In the genomic region with DNA sequence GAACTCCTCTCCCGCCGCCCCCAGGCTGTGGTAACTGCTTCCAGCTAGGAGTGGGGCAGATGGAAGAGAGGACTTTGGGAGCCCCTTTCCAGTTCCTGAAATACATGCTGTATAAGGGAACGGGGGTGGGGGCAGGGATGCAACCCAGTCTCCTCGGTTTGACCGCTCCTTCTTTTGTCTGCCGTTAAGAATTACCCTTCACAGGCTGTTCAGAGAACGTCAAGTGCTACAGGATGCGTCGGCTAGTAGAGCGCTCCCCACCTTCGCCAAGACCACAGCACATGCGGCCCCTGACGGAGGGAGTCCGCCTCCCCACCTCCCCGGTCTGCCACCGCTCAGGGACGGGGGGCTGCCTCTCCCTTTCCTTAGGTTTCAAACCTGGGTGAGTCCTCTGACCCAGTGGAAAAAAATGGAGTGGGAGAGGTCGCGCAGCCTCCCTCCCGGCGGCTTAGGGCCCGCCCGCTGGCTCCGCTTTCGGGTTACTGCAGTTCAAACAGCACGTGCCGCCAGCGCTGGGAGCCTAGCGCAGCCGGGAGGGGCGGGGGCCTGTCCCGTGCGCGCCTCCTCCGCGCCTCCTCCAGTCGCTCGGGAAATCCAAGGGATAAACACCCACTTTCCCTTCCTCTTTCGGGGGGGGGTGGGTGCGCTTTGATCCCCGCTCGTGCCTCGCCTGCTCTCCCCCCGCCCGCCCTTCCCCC, we compare ENCODE assay signal across 10 cellular contexts. TPM values are rescaled to one million over a fixed set of nuclear protein-coding genes. Genes with fewer than 3 reads are reported as not detected.
DNase-seq lines count a peak whose midpoint lies in the region; ATAC-seq and TF ChIP-seq lines count a peak whose summit lies in the region.
"Had no signal": no experiment of that assay in that cellular context is flagged by ENCODE, and none has a peak within 500 bp of the region (broad histone marks: within the 10 kb centered on the region; RNA-seq: fewer than 3 reads in every experiment).

No MANE protein-coding gene starts in this region.

- no peak for TF ChIP-seq CTCF in natural killer cell (IDR thresholded peaks at IDR 0.05)
- TF ChIP-seq CTCF in fibroblast of villous mesenchyme (IDR thresholded peaks at IDR 0.05; ENCODE audit: insufficient read depth, low read depth, low read length): no peak
- no peak for TF ChIP-seq CTCF in neural cell (IDR thresholded peaks at IDR 0.05; ENCODE audit: poor library complexity, severe bottlenecking)

- H3K4me2 ChIP-seq in neural cell (ENCODE audit: low read length): no peak overlapping the region

- no peaks in the 10 kb centered on the region for H3K79me2 ChIP-seq in neural cell (replicated peaks; ENCODE audit: insufficient read depth, low read length)

- H3K9ac ChIP-seq in neural cell (ENCODE audit: low read length): peak overlapping the region; percentile 20

- TF ChIP-seq RAD21 in neural cell (conservative IDR thresholded peaks at IDR 0.05): no peak

- no peak overlapping the region for H3K27ac Mint-ChIP-seq in natural killer cell treated with Interleukin-12 subunit alpha and Interleukin-12 subunit beta and Interleukin-15 and Interleukin-18, amount 100 ng/mL, for 72 hours
- H3K27ac Mint-ChIP-seq in natural killer cell: no peak overlapping the region
- H3K27ac Mint-ChIP-seq: activated B cell treated with CpG ODN at 0.5 μM for 24 hours; CD4-positive, CD25-positive, alpha-beta regulatory T cell had no signal

- H3K9me2 ChIP-seq in neural cell (ENCODE audit: insufficient read depth, low read length): no peaks in the 10 kb centered on the region

- TF ChIP-seq EP300 in neural cell (conservative IDR thresholded peaks at IDR 0.05; ENCODE audit: poor library complexity, severe bottlenecking): no peak

- H3K36me3 Mint-ChIP-seq in natural killer cell treated with Interleukin-12 subunit alpha and Interleukin-12 subunit beta and Interleukin-15 and Interleukin-18, amount 100 ng/mL, for 72 hours: peaks cover 6% of the 10 kb centered on the region
- no peaks in the 10 kb centered on the region for H3K36me3 Mint-ChIP-seq in natural killer cell
- H3K36me3 Mint-ChIP-seq: CD4-positive, CD25-positive, alpha-beta regulatory T cell had no signal

- no peak for ATAC-seq in natural killer cell treated with Interleukin-12 subunit alpha and Interleukin-12 subunit beta and Interleukin-15 and Interleukin-18, amount 100 ng/mL, for 72 hours
- no peak for ATAC-seq in natural killer cell
- no peak for ATAC-seq in HG03039 (IDR thresholded peaks at IDR 0.05; ENCODE audit: unreplicated experiment)
- ATAC-seq in GM21367 (IDR thresholded peaks at IDR 0.05; ENCODE audit: unreplicated experiment): no peak
- no peak for ATAC-seq in HG03135 (IDR thresholded peaks at IDR 0.05; ENCODE audit: unreplicated experiment)

- no peaks in the 10 kb centered on the region for H3K9me3 Mint-ChIP-seq in natural killer cell treated with Interleukin-12 subunit alpha and Interleukin-12 subunit beta and Interleukin-15 and Interleukin-18, amount 100 ng/mL, for 72 hours
- no peaks in the 10 kb centered on the region for H3K9me3 Mint-ChIP-seq in natural killer cell

- no peaks in the 10 kb centered on the region for H3F3A ChIP-seq in neural cell (ENCODE audit: insufficient read depth, low read length, poor library complexity, severe bottlenecking)

- no peaks in the 10 kb centered on the region for H4K20me1 ChIP-seq in neural cell (ENCODE audit: insufficient read depth)

- peaks cover 13% of the 10 kb centered on the region in 2 donors for H3K4me1 Mint-ChIP-seq in natural killer cell treated with Interleukin-12 subunit alpha and Interleukin-12 subunit beta and Interleukin-15 and Interleukin-18, amount 100 ng/mL, for 72 hours (ENCODE audit: low read depth in 2 of 2)
- H3K4me1 Mint-ChIP-seq in natural killer cell: peaks cover 14 to 20% of the 10 kb centered on the region in 2 donors

- peak; percentile 51 for DNase-seq in natural killer cell treated with Interleukin-12 subunit alpha and Interleukin-12 subunit beta and Interleukin-15 and Interleukin-18, amount 100 ng/mL, for 72 hours (ENCODE audit: low spot score)
- DNase-seq in natural killer cell: no peak
- peak; percentile 44 for DNase-seq in fibroblast of villous mesenchyme (ENCODE audit: low read depth)
- no peak for DNase-seq in NCI-H2029 treated with DMSO at 0.1 percent for 48 hours (lab: John Stamatoyannopoulos, UW)
- DNase-seq: activated B cell treated with CpG ODN at 0.5 μM for 24 hours; CD4-positive, CD25-positive, alpha-beta regulatory T cell had no signal

- H3K27me3 Mint-ChIP-seq in natural killer cell treated with Interleukin-12 subunit alpha and Interleukin-12 subunit beta and Interleukin-15 and Interleukin-18, amount 100 ng/mL, for 72 hours: peaks cover 21 to 30% of the 10 kb centered on the region in 2 donors
- H3K27me3 Mint-ChIP-seq in natural killer cell (ENCODE audit: low read depth in 2 of 2): peaks cover 24 to 32% of the 10 kb centered on the region in 2 donors

- H3K4me3 ChIP-seq in fibroblast of villous mesenchyme (ENCODE audit: low read depth, low read length) (no peak overlapping the region), neural cell (ENCODE audit: low read length) (peak overlapping the region; percentile 62)

- peaks cover 70% of the 10 kb centered on the region for H3K27me3 ChIP-seq in neural cell (ENCODE audit: insufficient read depth, low read depth, low read length)

- H3K9me3 ChIP-seq in neural cell (ENCODE audit: low read length): no peaks in the 10 kb centered on the region

- no peak overlapping the region for H2AFZ ChIP-seq in neural cell (ENCODE audit: low read depth, low read length)

- intact Hi-C loops in natural killer cell (cut with micrococcal nuclease): no loop called here

- H3K36me3 ChIP-seq in neural cell (ENCODE audit: insufficient read depth, low read length): no peaks in the 10 kb centered on the region

- H3K27ac ChIP-seq in neural cell (ENCODE audit: low read length): no peak overlapping the region

- H3K4me3 Mint-ChIP-seq in natural killer cell treated with Interleukin-12 subunit alpha and Interleukin-12 subunit beta and Interleukin-15 and Interleukin-18, amount 100 ng/mL, for 72 hours: no peak overlapping the region
- H3K4me3 Mint-ChIP-seq in natural killer cell: no peak overlapping the region
- H3K4me3 Mint-ChIP-seq: activated B cell treated with CpG ODN at 0.5 μM for 24 hours had no signal

TF ChIP-seq in neural cell, 6 proteins besides CTCF, POLR2A, EP300 and RAD21:
- peak; percentile 35 for TF ChIP-seq MXI1 (conservative IDR thresholded peaks at IDR 0.05; ENCODE audit: poor library complexity, severe bottlenecking)
- TF ChIP-seq, protein P1, sequence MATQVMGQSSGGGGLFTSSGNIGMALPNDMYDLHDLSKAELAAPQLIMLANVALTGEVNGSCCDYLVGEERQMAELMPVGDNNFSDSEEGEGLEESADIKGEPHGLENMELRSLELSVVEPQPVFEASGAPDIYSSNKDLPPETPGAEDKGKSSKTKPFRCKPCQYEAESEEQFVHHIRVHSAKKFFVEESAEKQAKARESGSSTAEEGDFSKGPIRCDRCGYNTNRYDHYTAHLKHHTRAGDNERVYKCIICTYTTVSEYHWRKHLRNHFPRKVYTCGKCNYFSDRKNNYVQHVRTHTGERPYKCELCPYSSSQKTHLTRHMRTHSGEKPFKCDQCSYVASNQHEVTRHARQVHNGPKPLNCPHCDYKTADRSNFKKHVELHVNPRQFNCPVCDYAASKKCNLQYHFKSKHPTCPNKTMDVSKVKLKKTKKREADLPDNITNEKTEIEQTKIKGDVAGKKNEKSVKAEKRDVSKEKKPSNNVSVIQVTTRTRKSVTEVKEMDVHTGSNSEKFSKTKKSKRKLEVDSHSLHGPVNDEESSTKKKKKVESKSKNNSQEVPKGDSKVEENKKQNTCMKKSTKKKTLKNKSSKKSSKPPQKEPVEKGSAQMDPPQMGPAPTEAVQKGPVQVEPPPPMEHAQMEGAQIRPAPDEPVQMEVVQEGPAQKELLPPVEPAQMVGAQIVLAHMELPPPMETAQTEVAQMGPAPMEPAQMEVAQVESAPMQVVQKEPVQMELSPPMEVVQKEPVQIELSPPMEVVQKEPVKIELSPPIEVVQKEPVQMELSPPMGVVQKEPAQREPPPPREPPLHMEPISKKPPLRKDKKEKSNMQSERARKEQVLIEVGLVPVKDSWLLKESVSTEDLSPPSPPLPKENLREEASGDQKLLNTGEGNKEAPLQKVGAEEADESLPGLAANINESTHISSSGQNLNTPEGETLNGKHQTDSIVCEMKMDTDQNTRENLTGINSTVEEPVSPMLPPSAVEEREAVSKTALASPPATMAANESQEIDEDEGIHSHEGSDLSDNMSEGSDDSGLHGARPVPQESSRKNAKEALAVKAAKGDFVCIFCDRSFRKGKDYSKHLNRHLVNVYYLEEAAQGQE (IDR thresholded peaks at IDR 0.05; ENCODE audit: borderline replicate concordance): no peak

RNA-seq across cellular contexts. Expression of a gene that starts 4.8 kb away (rescaled TPM):
- not detected for total RNA-seq in natural killer cell treated with Interleukin-12 subunit alpha and Interleukin-12 subunit beta and Interleukin-15 and Interleukin-18, amount 100 ng/mL, for 72 hours
- total RNA-seq in natural killer cell: not detected
- under 0.01 and 0.43 TPM in 2 replicates for total RNA-seq in fibroblast of villous mesenchyme
- 0.56 and 0.83 TPM in 2 replicates for polyA plus RNA-seq in neural cell
- polyA minus RNA-seq in neural cell: 1.5 and 2.2 TPM in 2 replicates
- total RNA-seq: activated B cell treated with CpG ODN at 0.5 μM for 24 hours; CD4-positive, CD25-positive, alpha-beta regulatory T cell had no signal
- polyA plus RNA-seq: CD4-positive, CD25-positive, alpha-beta regulatory T cell had no signal

Comparison
In these comparisons a context has a peak if more than half of its experiments do, and no peak if none do; other contexts are left out.
1. DNase-seq: peak in natural killer cell treated with Interleukin-12 subunit alpha and Interleukin-12 subunit beta and Interleukin-15 and Interleukin-18, amount 100 ng/mL, for 72 hours (single experiment) and fibroblast of villous mesenchyme (single experiment); none in natural killer cell (single experiment) and NCI-H2029 treated with DMSO at 0.1 percent for 48 hours (single experiment).